Comparison of ENCODE assay signal across 9 cellular contexts in genomic region chr6:46175446-46175845, GRCh38. TPM values are rescaled to one million over a fixed set of nuclear protein-coding genes. Genes with fewer than 3 reads are reported as not detected.
DNase-seq lines count a peak whose midpoint lies in the region; ATAC-seq and TF ChIP-seq lines count a peak whose summit lies in the region.
"Had no signal": no experiment of that assay in that cellular context is flagged by ENCODE, and none has a peak within 500 bp of the region (broad histone marks: within the 10 kb centered on the region; RNA-seq: fewer than 3 reads in every experiment).

No MANE protein-coding gene starts in this region.

- no peak overlapping the region for H3K4me3 ChIP-seq in coronary artery

- H3K4me1 Mint-ChIP-seq in activated T-cell treated with anti-CD3 and anti-CD28 coated beads, Interleukin-2, amount 50 U/mL, for 72 hours (ENCODE audit: low read depth) = peaks cover 24% of the 10 kb centered on the region

- peak overlapping the region; percentile 8 to 17 for H3K4me3 Mint-ChIP-seq in activated T-cell treated with anti-CD3 and anti-CD28 coated beads, Interleukin-2, amount 50 U/mL, for 72 hours
- H3K4me3 Mint-ChIP-seq: mesothelial cell of epicardium had no signal

- ATAC-seq in activated T-cell treated with anti-CD3 and anti-CD28 coated beads, Interleukin-2, amount 50 U/mL, for 72 hours (replicated peaks in 1 of 2) = peak; percentile 84 to 88
- ATAC-seq in GM21825 (IDR thresholded peaks at IDR 0.05; ENCODE audit: unreplicated experiment) (peak; percentile 66), HG03469 (IDR thresholded peaks at IDR 0.05; ENCODE audit: unreplicated experiment) (peak; percentile 62)
- peak; percentile 73 for ATAC-seq in stimulated activated naive CD8-positive, alpha-beta T cell treated with anti-CD3 and anti-CD28 coated beads, Interleukin-15, Interleukin-2, amounts not matched to agents 100 U/mL and 50 U/mL, for 24 hours

- TF ChIP-seq CTCF in coronary artery (IDR thresholded peaks at IDR 0.05) = no peak

- H3K9me3 Mint-ChIP-seq in activated T-cell treated with anti-CD3 and anti-CD28 coated beads, Interleukin-2, amount 50 U/mL, for 72 hours = no peaks in the 10 kb centered on the region
- H3K9me3 Mint-ChIP-seq: mesothelial cell of epicardium had no signal

- no peak overlapping the region for H3K27ac Mint-ChIP-seq in activated T-cell treated with anti-CD3 and anti-CD28 coated beads, Interleukin-2, amount 50 U/mL, for 72 hours
- H3K27ac Mint-ChIP-seq: mesothelial cell of epicardium had no signal

- no peaks in the 10 kb centered on the region for H3K36me3 Mint-ChIP-seq in activated T-cell treated with anti-CD3 and anti-CD28 coated beads, Interleukin-2, amount 50 U/mL, for 72 hours (ENCODE audit: insufficient read depth in 2 of 2)
- H3K36me3 Mint-ChIP-seq: mesothelial cell of epicardium had no signal

- H3K27ac ChIP-seq in coronary artery = no peak overlapping the region

- DNase-seq in activated T-cell treated with anti-CD3 and anti-CD28 coated beads, Interleukin-2, amount 50 U/mL, for 72 hours = peak; percentile 3 to 4
- DNase-seq in activated T-cell treated with anti-CD3 and anti-CD28 coated beads, Interleukin-2, amount 50 U/mL, for 1 hour = no peak
- peak; percentile 6 for DNase-seq in stimulated activated naive CD8-positive, alpha-beta T cell treated with anti-CD3 and anti-CD28 coated beads, Interleukin-15, Interleukin-2, amounts not matched to agents 100 U/mL and 50 U/mL, for 24 hours
- DNase-seq in coronary artery (ENCODE audit: low spot score) (no peak), DMS 273 (lab: John Stamatoyannopoulos, UW; ENCODE audit: unreplicated experiment) (no peak), NCI-H2029 treated with DMSO at 0.1 percent for 48 hours (lab: John Stamatoyannopoulos, UW) (no peak)

- H3K27me3 Mint-ChIP-seq in activated T-cell treated with anti-CD3 and anti-CD28 coated beads, Interleukin-2, amount 50 U/mL, for 72 hours (ENCODE audit: low read depth) = peaks cover 55% of the 10 kb centered on the region

RNA-seq across cellular contexts. Expression of gene ENPP5, which starts 4.7 kb away (rescaled TPM):
- total RNA-seq in activated T-cell treated with anti-CD3 and anti-CD28 coated beads, Interleukin-2, amount 50 U/mL, for 72 hours = under 1 TPM; 0.16 to 0.43 TPM

RNA-seq across cellular contexts. Expression of gene ENPP4, which starts 45.7 kb away (rescaled TPM):
- total RNA-seq in activated T-cell treated with anti-CD3 and anti-CD28 coated beads, Interleukin-2, amount 50 U/mL, for 72 hours = 1 to 10 TPM; 5.8 to 6.9 TPM

Comparison
In these comparisons a context has a peak if more than half of its experiments do, and no peak if none do; other contexts are left out.
1. DNase-seq: peak in activated T-cell treated with anti-CD3 and anti-CD28 coated beads, Interleukin-2, amount 50 U/mL, for 72 hours (2 of 2) and stimulated activated naive CD8-positive, alpha-beta T cell treated with anti-CD3 and anti-CD28 coated beads, Interleukin-15, Interleukin-2, amounts not matched to agents 100 U/mL and 50 U/mL, for 24 hours (single experiment); none in activated T-cell treated with anti-CD3 and anti-CD28 coated beads, Interleukin-2, amount 50 U/mL, for 1 hour (single experiment), coronary artery (single experiment), DMS 273 (single experiment) and NCI-H2029 treated with DMSO at 0.1 percent for 48 hours (single experiment).
2. Peak in every context shown above with its lines, with median percentiles within 50 percentile points of each other: ATAC-seq.